ENCODE assay signal across 24 cellular contexts in the genomic region with DNA sequence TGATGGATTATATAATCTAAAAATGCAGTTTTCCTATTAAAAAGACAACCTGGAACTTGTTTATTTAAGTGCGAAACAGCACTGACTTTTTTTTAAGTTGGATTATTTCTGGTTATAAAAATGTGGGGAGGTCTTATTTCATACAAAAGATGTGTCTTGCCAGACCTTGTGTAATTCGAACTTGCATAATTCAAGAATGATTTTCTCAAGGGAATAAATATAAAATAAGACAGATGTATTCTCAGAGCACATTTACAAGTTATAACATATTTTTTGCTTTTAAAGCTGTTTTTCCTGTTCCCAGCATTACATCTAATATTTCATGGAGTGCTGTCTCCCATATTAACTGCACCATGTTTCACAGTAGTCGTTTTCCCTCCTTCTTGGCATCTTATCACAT.
DNase-seq lines count a peak whose midpoint lies in the region; ATAC-seq, FAIRE-seq and TF ChIP-seq lines count a peak whose summit lies in the region.
"Had no signal": no experiment of that assay in that cellular context is flagged by ENCODE, and none has a peak within 500 bp of the region (broad histone marks: within the 10 kb centered on the region; RNA-seq: fewer than 3 reads in every experiment).

No MANE protein-coding gene starts in this region.

- H3K36me3 ChIP-seq in osteoblast (ENCODE audit: insufficient read depth, low read length) = no peaks in the 10 kb centered on the region
- H3K36me3 ChIP-seq in adrenal gland (replicated peaks in 1 of 2) = no peaks in the 10 kb centered on the region
- H3K36me3 ChIP-seq: HAP-1, lower lobe of right lung, suprapubic skin had no signal

- DNase-seq in AG10803 (ENCODE audit: low read depth) (peak; percentile 84), fibroblast of gingiva (ENCODE audit: low read depth) (peak; percentile 87), osteoblast (ENCODE audit: insufficient read length, low spot score, missing footprints) (no peak), adrenal gland (no peak), type B pancreatic cell (ENCODE audit: extremely low spot score, unreplicated experiment) (no peak), mesothelial cell of epicardium (ENCODE audit: low spot score in 2 of 2, unreplicated experiment in 2 of 2) (no peak), GM12891 (ENCODE audit: insufficient read length, low spot score) (no peak)
- DNase-seq: activated CD4-positive, alpha-beta T cell treated with anti-CD3 and anti-CD28 coated beads, Interleukin-2, amount 50 U/mL, for 1 hour; activated CD8-positive, alpha-beta memory T cell treated with anti-CD3 and anti-CD28 coated beads, Interleukin-2, amount 10 ng/mL, durations not matched to agents 7 days and 5 days; glutamatergic neuron; lower lobe of right lung; NCI-H1092 treated with DMSO at 0.1 percent for 48 hours; NCI-H187 treated with DMSO at 0.1 percent for 48 hours; NCI-H226; NCI-H748 treated with DMSO at 0.1 percent for 48 hours; stimulated activated CD4-positive, alpha-beta T cell treated with anti-CD3 and anti-CD28 coated beads, Interleukin-2, amount 100 ng/mL, for 24 hours had no signal

- H3K4me3 ChIP-seq in AG10803 (ENCODE audit: low read length) = no peak overlapping the region
- peak overlapping the region; percentile 30 for H3K4me3 ChIP-seq in osteoblast (ENCODE audit: insufficient read depth, low read length)
- H3K4me3 ChIP-seq in adrenal gland = no peak overlapping the region
- H3K4me3 ChIP-seq: HAP-1, lower lobe of right lung, skin epidermis had no signal

- TF ChIP-seq CTCF in AG10803 (conservative IDR thresholded peaks at IDR 0.05; ENCODE audit: low read length) (no peak), osteoblast (IDR thresholded peaks at IDR 0.05; ENCODE audit: extremely low read depth, low read depth, low read length) (no peak), adrenal gland (IDR thresholded peaks at IDR 0.05) (no peak), type B pancreatic cell (conservative IDR thresholded peaks at IDR 0.05) (no peak), mesothelial cell of epicardium (IDR thresholded peaks at IDR 0.05; ENCODE audit: unreplicated experiment) (no peak)

- H3K36me3 Mint-ChIP-seq in type B pancreatic cell (no peaks in the 10 kb centered on the region), mesothelial cell of epicardium (no peaks in the 10 kb centered on the region)
- H3K36me3 Mint-ChIP-seq: activated CD8-positive, alpha-beta memory T cell treated with anti-CD3 and anti-CD28 coated beads, Interleukin-2, amount 10 ng/mL, durations not matched to agents 7 days and 5 days; activated naive CD4-positive, alpha-beta T cell treated with anti-CD3 and anti-CD28 coated beads, Interleukin-2, amount 50 U/mL, for 72 hours had no signal

- 53 to 57% (median 57%) methylated on average over 3 of the region's 3 CpGs for WGBS in adrenal gland, 4 donors

- no peak overlapping the region for H3K27ac ChIP-seq in osteoblast (ENCODE audit: low read depth, low read length)
- peak overlapping the region in 1 of 5 donors; percentile 5 for H3K27ac ChIP-seq in adrenal gland
- H3K27ac ChIP-seq: lower lobe of right lung, RWPE1 had no signal

- no peaks in the 10 kb centered on the region for H4K20me1 ChIP-seq in osteoblast (ENCODE audit: insufficient read depth, low read length)

- H3K9me3 Mint-ChIP-seq in type B pancreatic cell = peaks cover 12% of the 10 kb centered on the region
- peaks cover 3% of the 10 kb centered on the region for H3K9me3 Mint-ChIP-seq in mesothelial cell of epicardium
- H3K9me3 Mint-ChIP-seq: activated naive CD4-positive, alpha-beta T cell treated with anti-CD3 and anti-CD28 coated beads, Interleukin-2, amount 50 U/mL, for 72 hours; central memory CD8-positive, alpha-beta T cell had no signal

- H3K4me1 Mint-ChIP-seq in type B pancreatic cell (ENCODE audit: unreplicated experiment) (peaks cover 15% of the 10 kb centered on the region), mesothelial cell of epicardium (peaks cover 23% of the 10 kb centered on the region)
- H3K4me1 Mint-ChIP-seq: activated CD8-positive, alpha-beta memory T cell treated with anti-CD3 and anti-CD28 coated beads, Interleukin-2, amount 10 ng/mL, durations not matched to agents 7 days and 5 days; central memory CD8-positive, alpha-beta T cell had no signal

- H3K4me3 Mint-ChIP-seq in type B pancreatic cell (no peak overlapping the region), mesothelial cell of epicardium (no peak overlapping the region)
- H3K4me3 Mint-ChIP-seq: activated CD8-positive, alpha-beta memory T cell treated with anti-CD3 and anti-CD28 coated beads, Interleukin-2, amount 10 ng/mL, durations not matched to agents 7 days and 5 days; central memory CD8-positive, alpha-beta T cell; WTC11 had no signal

- H3K27me3 Mint-ChIP-seq in type B pancreatic cell (peaks cover 8% of the 10 kb centered on the region), mesothelial cell of epicardium (ENCODE audit: low read depth) (peaks cover 36% of the 10 kb centered on the region)

- H3K9me3 ChIP-seq in osteoblast (ENCODE audit: low read depth, low read length) = no peaks in the 10 kb centered on the region
- H3K9me3 ChIP-seq in adrenal gland (replicated peaks in 1 of 3) = no peaks in the 10 kb centered on the region
- H3K9me3 ChIP-seq: HAP-1, lower lobe of right lung, suprapubic skin had no signal

- H2AFZ ChIP-seq in osteoblast (ENCODE audit: low read length) = no peak overlapping the region

- H3K4me1 ChIP-seq in osteoblast (ENCODE audit: insufficient read depth, low read length) (peaks cover 15% of the 10 kb centered on the region), adrenal gland (replicated peaks in 1 of 2) (peaks cover 0 to 6% of the 10 kb centered on the region in 2 donors)
- H3K4me1 ChIP-seq: lower lobe of right lung had no signal

- peak; percentile 62 for ATAC-seq in SK-N-SH treated with all-trans-retinoic acid at 6 μM for 48 hours
- ATAC-seq: activated CD8-positive, alpha-beta memory T cell treated with anti-CD3 and anti-CD28 coated beads, Interleukin-2, amount 10 ng/mL, durations not matched to agents 7 days and 5 days; activated naive CD4-positive, alpha-beta T cell treated with anti-CD3 and anti-CD28 coated beads, Interleukin-2, amount 50 U/mL, for 72 hours; lower lobe of right lung; WTC11 had no signal

- intact Hi-C loops in adrenal gland (cut with DNase I) = no loop called here

- no peak overlapping the region for H3K27ac Mint-ChIP-seq in type B pancreatic cell
- no peak overlapping the region for H3K27ac Mint-ChIP-seq in mesothelial cell of epicardium
- H3K27ac Mint-ChIP-seq: activated CD8-positive, alpha-beta memory T cell treated with anti-CD3 and anti-CD28 coated beads, Interleukin-2, amount 10 ng/mL, durations not matched to agents 7 days and 5 days; activated naive CD4-positive, alpha-beta T cell treated with anti-CD3 and anti-CD28 coated beads, Interleukin-2, amount 50 U/mL, for 72 hours; WTC11 had no signal

- TF ChIP-seq POLR2A in adrenal gland (IDR thresholded peaks at IDR 0.05) (no peak), GM12891 (IDR thresholded peaks at IDR 0.05; ENCODE audit: low read depth, low read length) (no peak)

- FAIRE-seq in GM12891 (lab: Jason Lieb, UNC) = no peak

- H3K27me3 ChIP-seq in osteoblast (ENCODE audit: insufficient read depth, low read length) = no peaks in the 10 kb centered on the region
- H3K27me3 ChIP-seq in adrenal gland = no peaks in the 10 kb centered on the region
- H3K27me3 ChIP-seq: suprapubic skin had no signal

- peak overlapping the region; percentile 66 for H3K4me2 ChIP-seq in osteoblast (ENCODE audit: insufficient read depth, low read length)

- no peaks in the 10 kb centered on the region for H3K79me2 ChIP-seq in osteoblast (ENCODE audit: insufficient read depth, low read length)

TF ChIP-seq in SK-N-SH treated with all-trans-retinoic acid at 6 μM for 48 hours, 23 proteins besides CTCF, POLR2A, EP300 and RAD21 (continues in another document):
- TF ChIP-seq ESRRG (CRISPR knock-in tag; IDR thresholded peaks at IDR 0.05) = no peak
- TF ChIP-seq ZFP3 (CRISPR knock-in tag; IDR thresholded peaks at IDR 0.05) = no peak
- TF ChIP-seq, protein P1, sequence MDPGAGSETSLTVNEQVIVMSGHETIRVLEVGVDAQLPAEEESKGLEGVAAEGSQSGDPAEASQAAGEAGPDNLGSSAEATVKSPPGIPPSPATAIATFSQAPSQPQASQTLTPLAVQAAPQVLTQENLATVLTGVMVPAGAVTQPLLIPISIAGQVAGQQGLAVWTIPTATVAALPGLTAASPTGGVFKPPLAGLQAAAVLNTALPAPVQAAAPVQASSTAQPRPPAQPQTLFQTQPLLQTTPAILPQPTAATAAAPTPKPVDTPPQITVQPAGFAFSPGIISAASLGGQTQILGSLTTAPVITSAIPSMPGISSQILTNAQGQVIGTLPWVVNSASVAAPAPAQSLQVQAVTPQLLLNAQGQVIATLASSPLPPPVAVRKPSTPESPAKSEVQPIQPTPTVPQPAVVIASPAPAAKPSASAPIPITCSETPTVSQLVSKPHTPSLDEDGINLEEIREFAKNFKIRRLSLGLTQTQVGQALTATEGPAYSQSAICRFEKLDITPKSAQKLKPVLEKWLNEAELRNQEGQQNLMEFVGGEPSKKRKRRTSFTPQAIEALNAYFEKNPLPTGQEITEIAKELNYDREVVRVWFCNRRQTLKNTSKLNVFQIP (CRISPR knock-in tag; IDR thresholded peaks at IDR 0.05; ENCODE audit: borderline replicate concordance, low read depth) = no peak

TF ChIP-seq in GM12891, 5 proteins besides CTCF, POLR2A, EP300 and RAD21:
- TF ChIP-seq TAF1 (IDR thresholded peaks at IDR 0.05; ENCODE audit: low read depth, low read length) (no peak), POLR2AphosphoS5 (IDR thresholded peaks at IDR 0.05; ENCODE audit: low read depth, low read length) (no peak), SPI1 (IDR thresholded peaks at IDR 0.05; ENCODE audit: low read depth, low read length) (no peak), POU2F2 (IDR thresholded peaks at IDR 0.05; ENCODE audit: low read depth, low read length) (no peak), PAX5 (IDR thresholded peaks at IDR 0.05; ENCODE audit: insufficient read depth, low read length, severe bottlenecking) (no peak)

Comparison
In these comparisons a context has a peak if more than half of its experiments do, and no peak if none do; other contexts are left out.
1. DNase-seq: peak in AG10803 (single experiment) and fibroblast of gingiva (single experiment); none in osteoblast (single experiment), adrenal gland (0 of 7), type B pancreatic cell (single experiment), mesothelial cell of epicardium (0 of 2) and GM12891 (single experiment).